9 cellular contexts compared by ENCODE assay signal in the genomic region with DNA sequence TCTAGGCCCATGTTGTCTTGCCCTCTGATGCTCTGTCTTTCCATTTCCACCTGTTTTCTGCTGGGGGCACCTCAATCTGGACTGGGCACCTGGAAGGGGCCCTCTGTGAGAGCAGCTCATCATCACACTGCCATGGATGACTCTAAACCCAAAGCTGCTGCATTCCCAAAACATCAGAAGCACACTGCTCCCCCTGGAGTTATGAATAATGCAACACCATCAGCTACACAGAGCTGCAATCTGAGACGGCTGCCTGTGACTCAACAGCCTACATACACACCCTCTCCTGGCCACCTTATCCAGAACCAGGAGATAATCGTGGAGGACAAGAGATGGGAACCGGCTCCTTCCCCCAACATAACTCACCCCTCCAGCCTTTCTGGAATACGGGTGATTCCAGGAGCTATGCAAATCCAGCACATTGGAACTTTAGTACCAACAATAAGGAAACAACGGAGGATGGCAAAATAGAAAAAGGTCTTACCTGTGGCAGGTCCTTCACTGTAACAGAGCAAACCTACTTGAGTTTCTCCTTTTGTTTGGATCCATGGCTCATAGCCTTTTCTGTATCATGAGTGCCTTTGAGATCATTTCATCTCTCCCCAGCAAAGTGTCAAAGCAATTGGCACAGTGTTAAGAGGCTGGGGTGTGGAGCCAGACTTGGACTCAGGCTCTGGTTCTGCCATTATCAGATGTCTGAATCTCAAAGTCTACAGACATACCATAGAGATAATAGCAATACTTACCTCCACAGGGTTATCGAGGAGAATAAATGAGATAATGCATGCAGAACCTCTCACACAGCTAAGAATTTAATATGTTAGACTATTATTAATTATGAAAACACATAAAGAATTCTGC. TPM values are rescaled to one million over a fixed set of nuclear protein-coding genes. Genes with fewer than 3 reads are reported as not detected.
DNase-seq lines count a peak whose midpoint lies in the region; ATAC-seq lines count a peak whose summit lies in the region.
"Had no signal": no experiment of that assay in that cellular context is flagged by ENCODE, and none has a peak within 500 bp of the region (broad histone marks: within the 10 kb centered on the region; RNA-seq: fewer than 3 reads in every experiment).

No MANE protein-coding gene starts in this region.

- H3K27me3 Mint-ChIP-seq in stimulated activated naive B cell treated with anti-CD40 and anti-IgM and Interleukin-4, amounts not matched to agents 10 μg/mL and 1 μg/mL and 100 μg/mL, for 72 hours = no peaks in the 10 kb centered on the region

- H3K36me3 ChIP-seq in MG63 = peaks cover 58% of the 10 kb centered on the region

- H3K4me3 Mint-ChIP-seq in stimulated activated naive B cell treated with anti-CD40 and anti-IgM and Interleukin-4, amounts not matched to agents 10 μg/mL and 1 μg/mL and 100 μg/mL, for 72 hours = no peak overlapping the region

- H3K9me3 Mint-ChIP-seq in stimulated activated naive B cell treated with anti-CD40 and anti-IgM and Interleukin-4, amounts not matched to agents 10 μg/mL and 1 μg/mL and 100 μg/mL, for 72 hours = no peaks in the 10 kb centered on the region

- DNase-seq in NCI-H1417 (lab: John Stamatoyannopoulos, UW) (peak in 2 of 3 experiments; percentile 37 to 69), NCI-H1417 treated with DMSO at 0.1 percent for 48 hours (lab: John Stamatoyannopoulos, UW) (no peak), MG63 (peak; percentile 65), amniotic stem cell (lab: John Stamatoyannopoulos, UW) (peak; percentile 93), left ventricle myocardium superior (no peak), pons (ENCODE audit: low spot score) (no peak)
- no peak for DNase-seq in stimulated activated naive B cell treated with anti-CD40 and anti-IgM and Interleukin-4, amounts not matched to agents 10 μg/mL and 1 μg/mL and 100 μg/mL, for 72 hours

- no peak overlapping the region for H3K4me3 ChIP-seq in MG63
- H3K4me3 ChIP-seq: BLaER1 treated with 17β-estradiol and CSF1 and Interleukin-3, amounts not matched to agents 10 nM and 100 nM had no signal

- no peaks in the 10 kb centered on the region for H3K9me3 ChIP-seq in MG63
- H3K9me3 ChIP-seq: BLaER1 treated with 17β-estradiol and CSF1 and Interleukin-3, amounts not matched to agents 10 nM and 100 nM had no signal

- ATAC-seq in left ventricle myocardium superior = peak; percentile 57
- peak in 1 of 2 donors; percentile 55 for ATAC-seq in stimulated activated naive B cell treated with anti-CD40 and anti-IgM and Interleukin-4, amounts not matched to agents 10 μg/mL and 1 μg/mL and 100 μg/mL, for 72 hours (replicated peaks)
- no peak for ATAC-seq in HG02763 (IDR thresholded peaks at IDR 0.05; ENCODE audit: unreplicated experiment)

- no peaks in the 10 kb centered on the region for H3K27me3 ChIP-seq in MG63
- H3K27me3 ChIP-seq: BLaER1 treated with 17β-estradiol and CSF1 and Interleukin-3, amounts not matched to agents 10 nM and 100 nM had no signal

- H3K4me1 Mint-ChIP-seq in stimulated activated naive B cell treated with anti-CD40 and anti-IgM and Interleukin-4, amounts not matched to agents 10 μg/mL and 1 μg/mL and 100 μg/mL, for 72 hours = peaks cover 19 to 33% of the 10 kb centered on the region in 2 donors

- H3K36me3 Mint-ChIP-seq in stimulated activated naive B cell treated with anti-CD40 and anti-IgM and Interleukin-4, amounts not matched to agents 10 μg/mL and 1 μg/mL and 100 μg/mL, for 72 hours = peaks cover 38 to 73% of the 10 kb centered on the region in 2 donors

- intact Hi-C loops in left ventricle myocardium superior (cut with micrococcal nuclease) = no loop called here

- H3K27ac Mint-ChIP-seq in stimulated activated naive B cell treated with anti-CD40 and anti-IgM and Interleukin-4, amounts not matched to agents 10 μg/mL and 1 μg/mL and 100 μg/mL, for 72 hours = peak overlapping the region; percentile 76

RNA-seq across cellular contexts. Expression of gene AK2, which starts 29.3 kb away (rescaled TPM):
- total RNA-seq in MG63 (2014; rRNA removed; shearing (Covaris generic); ENCODE audit: low replicate concordance) = 302 and 372 TPM in 2 replicates
- 121 TPM for total RNA-seq in left ventricle myocardium superior

RNA-seq across cellular contexts. Expression of gene RNF19B, which starts 42.8 kb away (rescaled TPM):
- 5.0 and 6.9 TPM in 2 replicates for total RNA-seq in MG63 (2014; rRNA removed; shearing (Covaris generic); ENCODE audit: low replicate concordance)
- 13.3 TPM for total RNA-seq in left ventricle myocardium superior

Comparison
In these comparisons a context has a peak if more than half of its experiments do, and no peak if none do; other contexts are left out.
1. DNase-seq: peak in NCI-H1417 (2 of 3), MG63 (single experiment) and amniotic stem cell (single experiment); none in NCI-H1417 treated with DMSO at 0.1 percent for 48 hours (single experiment), left ventricle myocardium superior (single experiment), stimulated activated naive B cell treated with anti-CD40 and anti-IgM and Interleukin-4, amounts not matched to agents 10 μg/mL and 1 μg/mL and 100 μg/mL, for 72 hours (single experiment) and pons (single experiment).